8 cellular contexts compared by ENCODE assay signal in the genomic region with DNA sequence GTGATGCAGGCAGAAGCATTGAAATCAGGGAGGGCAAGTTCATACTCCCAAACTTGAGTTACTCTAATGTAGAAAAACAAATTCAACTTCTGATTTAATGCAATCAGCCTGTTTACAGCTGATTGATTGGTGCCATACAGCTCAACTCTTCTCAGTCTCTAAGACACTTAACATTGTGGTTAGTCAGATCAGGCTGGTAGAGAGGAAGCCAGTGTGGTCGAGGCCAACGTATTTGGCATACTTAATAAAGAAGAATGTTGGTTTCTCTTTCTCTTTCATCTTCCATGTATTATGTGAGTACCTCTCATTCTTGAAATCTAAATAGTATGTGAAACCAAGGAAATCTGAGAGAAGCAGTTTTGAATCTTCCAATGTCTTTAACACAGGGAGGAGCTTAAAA.
DNase-seq lines count a peak whose midpoint lies in the region; ATAC-seq and TF ChIP-seq lines count a peak whose summit lies in the region.

No MANE protein-coding gene starts in this region.

- 54 to 69% (median 63%) methylated on average over 2 of the region's 2 CpGs for whole genome bisulfite sequencing in adrenal gland, 4 donors
- WGBS in esophagus squamous epithelium, 2 donors = 9 to 18% methylated on average over 2 of the region's 2 CpGs

- POLR2A ChIA-PET in naive thymus-derived CD8-positive, alpha-beta T cell (lab: Charles Lee) = no interaction called here

- no peak overlapping the region for H3K27ac ChIP-seq in adrenal gland
- peak overlapping the region in 2 of 4 donors; percentile 18 to 19 for H3K27ac ChIP-seq in esophagus squamous epithelium

- H3K36me3 Mint-ChIP-seq in naive thymus-derived CD8-positive, alpha-beta T cell = no peaks in the 10 kb centered on the region

- H3K9me3 ChIP-seq in adrenal gland (replicated peaks in 1 of 3) = no peaks in the 10 kb centered on the region
- H3K9me3 ChIP-seq in esophagus squamous epithelium = no peaks in the 10 kb centered on the region

- TF ChIP-seq CTCF in adrenal gland (IDR thresholded peaks at IDR 0.05) = no peak
- TF ChIP-seq CTCF in esophagus squamous epithelium (IDR thresholded peaks at IDR 0.05) = no peak

- no peaks in the 10 kb centered on the region for H3K27me3 Mint-ChIP-seq in naive thymus-derived CD8-positive, alpha-beta T cell

- ATAC-seq in GM19455 (IDR thresholded peaks at IDR 0.05; ENCODE audit: unreplicated experiment) (peak; percentile 99), HG03520 (IDR thresholded peaks at IDR 0.05; ENCODE audit: unreplicated experiment) (peak; percentile 71)
- ATAC-seq in naive thymus-derived CD8-positive, alpha-beta T cell = peak; percentile 100

- TF ChIP-seq POLR2A in adrenal gland (IDR thresholded peaks at IDR 0.05) = no peak
- TF ChIP-seq POLR2A in esophagus squamous epithelium (IDR thresholded peaks at IDR 0.05) = no peak

- no peaks in the 10 kb centered on the region for H3K9me3 Mint-ChIP-seq in naive thymus-derived CD8-positive, alpha-beta T cell

- H3K27ac Mint-ChIP-seq in naive thymus-derived CD8-positive, alpha-beta T cell = peak overlapping the region; percentile 45 to 90 (median 74)

- intact Hi-C loops in adrenal gland (cut with DNase I) (no loop called here), esophagus squamous epithelium (cut with DNase I) (no loop called here)

- H3K36me3 ChIP-seq in adrenal gland (replicated peaks in 1 of 2) = no peaks in the 10 kb centered on the region
- no peaks in the 10 kb centered on the region for H3K36me3 ChIP-seq in esophagus squamous epithelium

- H3K4me3 ChIP-seq in adrenal gland (no peak overlapping the region), esophagus squamous epithelium (no peak overlapping the region)

- DNase-seq in A172 (ENCODE audit: low spot score) (peak; percentile 12), adrenal gland (no peak), GOT3 (lab: John Stamatoyannopoulos, UW) (no peak), esophagus squamous epithelium (lab: John Stamatoyannopoulos, UW) (no peak)
- peak; percentile 27 for DNase-seq in activated CD4-positive, alpha-beta T cell treated with anti-CD3 and anti-CD28 coated beads, Interleukin-2, amount 50 U/mL, for 4 hours
- DNase-seq in naive thymus-derived CD8-positive, alpha-beta T cell = peak in 9 of 10 donors; percentile 18 to 83 (median 68)

- H3K4me3 Mint-ChIP-seq in naive thymus-derived CD8-positive, alpha-beta T cell = peak overlapping the region; percentile 49 to 76 (median 66)

- H3K4me1 Mint-ChIP-seq in naive thymus-derived CD8-positive, alpha-beta T cell = peaks cover 11 to 29% (median 22%) of the 10 kb centered on the region in 4 donors

- H3K4me1 ChIP-seq in adrenal gland (replicated peaks in 1 of 2) = no peaks in the 10 kb centered on the region
- H3K4me1 ChIP-seq in esophagus squamous epithelium = peaks cover 0 to 9% (median 0%) of the 10 kb centered on the region in 3 donors

- H3K27me3 ChIP-seq in adrenal gland (no peaks in the 10 kb centered on the region), esophagus squamous epithelium (no peaks in the 10 kb centered on the region)

Comparison
In these comparisons a context has a peak if more than half of its experiments do, and no peak if none do; other contexts are left out.
1. DNase-seq: peak in A172 (single experiment), activated CD4-positive, alpha-beta T cell treated with anti-CD3 and anti-CD28 coated beads, Interleukin-2, amount 50 U/mL, for 4 hours (2 of 2) and naive thymus-derived CD8-positive, alpha-beta T cell (9 of 10); none in adrenal gland (0 of 7), GOT3 (single experiment) and esophagus squamous epithelium (single experiment).
2. Peak in every context shown above with its lines, with median percentiles within 50 percentile points of each other: ATAC-seq.